In genomic region chr11:11045156-11045670, GRCh38 we compare ENCODE assay signal across 29 cellular contexts.
"Had no signal": no experiment of that assay in that cellular context is flagged by ENCODE, and none has a peak within 500 bp of the region (broad histone marks: within the 10 kb centered on the region; RNA-seq: fewer than 3 reads in every experiment).

No MANE protein-coding gene starts in this region.

- H3K36me3 Mint-ChIP-seq: activated naive CD8-positive, alpha-beta T cell treated with anti-CD3 and anti-CD28 coated beads for 36 hours had no signal

- H3K4me3 Mint-ChIP-seq: activated CD4-positive, alpha-beta T cell treated with anti-CD3 and anti-CD28 coated beads, Interleukin-2, amount 10 ng/mL, durations not matched to agents 7 days and 5 days; activated naive CD8-positive, alpha-beta T cell treated with anti-CD3 and anti-CD28 coated beads for 36 hours; activated T-helper 17 cell treated with anti-CD3 and anti-CD28 coated beads, Interleukin-2, amount 50 U/mL, for 72 hours; IgD-negative memory B cell had no signal

- ATAC-seq: activated T-helper 17 cell treated with anti-CD3 and anti-CD28 coated beads, Interleukin-2, amount 50 U/mL, for 72 hours; Panc1 had no signal

- H3K27ac ChIP-seq: brain microvascular endothelial cell, SJCRH30, SK-N-MC had no signal

- H3K4me1 Mint-ChIP-seq: activated CD4-positive, alpha-beta T cell treated with anti-CD3 and anti-CD28 coated beads, Interleukin-2, amount 10 ng/mL, durations not matched to agents 7 days and 5 days; activated naive CD8-positive, alpha-beta T cell treated with anti-CD3 and anti-CD28 coated beads for 36 hours had no signal

- DNase-seq: activated CD4-positive, alpha-beta T cell treated with anti-CD3 and anti-CD28 coated beads, Interleukin-2, amount 10 ng/mL, durations not matched to agents 7 days and 5 days; activated CD4-positive, alpha-beta T cell treated with anti-CD3 and anti-CD28 coated beads, Interleukin-2, amount 50 U/mL, for 48 hours; activated CD8-positive, alpha-beta memory T cell treated with anti-CD3 and anti-CD28 coated beads, Interleukin-2, amount 50 U/mL, for 4 hours; activated effector memory CD4-positive, alpha-beta T cell treated with anti-CD3 and anti-CD28 coated beads, Interleukin-2, amount 50 U/mL, for 16 hours; activated naive CD4-positive, alpha-beta T cell; activated naive CD4-positive, alpha-beta T cell treated with anti-CD3 and anti-CD28 coated beads, Interleukin-2, amount 50 U/mL, for 16 hours; activated naive CD8-positive, alpha-beta T cell treated with anti-CD3 and anti-CD28 coated beads for 36 hours; activated T-cell treated with anti-CD3 and anti-CD28 coated beads for 4 hours; activated T-cell treated with anti-CD3 and anti-CD28 coated beads, Interleukin-2, amount 50 U/mL, for 48 hours; amniotic stem cell; aorta; brain microvascular endothelial cell; Karpas-422; KBM-7; NCI-H1048; NCI-H1105 treated with DMSO at 0.1 percent for 48 hours; NCI-H1436; NCI-H1694 treated with DMSO at 0.1 percent for 48 hours; NCI-H2029; NCI-H524; NCI-H69; NCI-H82; SHP77; SJCRH30; T1000 had no signal

- H3K9me3 Mint-ChIP-seq: activated CD4-positive, alpha-beta T cell treated with anti-CD3 and anti-CD28 coated beads, Interleukin-2, amount 10 ng/mL, durations not matched to agents 7 days and 5 days; activated naive CD8-positive, alpha-beta T cell treated with anti-CD3 and anti-CD28 coated beads for 36 hours; activated T-helper 17 cell treated with anti-CD3 and anti-CD28 coated beads, Interleukin-2, amount 50 U/mL, for 72 hours; IgD-negative memory B cell had no signal

- H3K9me3 ChIP-seq: SJCRH30 had no signal

- H3K36me3 ChIP-seq: brain microvascular endothelial cell, SJCRH30 had no signal

- H3K27me3 Mint-ChIP-seq: activated CD4-positive, alpha-beta T cell treated with anti-CD3 and anti-CD28 coated beads, Interleukin-2, amount 10 ng/mL, durations not matched to agents 7 days and 5 days; activated naive CD8-positive, alpha-beta T cell treated with anti-CD3 and anti-CD28 coated beads for 36 hours; activated T-helper 17 cell treated with anti-CD3 and anti-CD28 coated beads, Interleukin-2, amount 50 U/mL, for 72 hours; IgD-negative memory B cell had no signal

- H3K27ac Mint-ChIP-seq: activated CD4-positive, alpha-beta T cell treated with anti-CD3 and anti-CD28 coated beads, Interleukin-2, amount 10 ng/mL, durations not matched to agents 7 days and 5 days; activated naive CD8-positive, alpha-beta T cell treated with anti-CD3 and anti-CD28 coated beads for 36 hours; activated T-helper 17 cell treated with anti-CD3 and anti-CD28 coated beads, Interleukin-2, amount 50 U/mL, for 72 hours; IgD-negative memory B cell had no signal

- H3K27me3 ChIP-seq: brain microvascular endothelial cell, SJCRH30 had no signal

- H3K4me3 ChIP-seq: SJCRH30, SK-N-MC had no signal

- H3K4me1 ChIP-seq: SJCRH30 had no signal
